Comparison of ENCODE assay signal across 9 cellular contexts in the genomic region with DNA sequence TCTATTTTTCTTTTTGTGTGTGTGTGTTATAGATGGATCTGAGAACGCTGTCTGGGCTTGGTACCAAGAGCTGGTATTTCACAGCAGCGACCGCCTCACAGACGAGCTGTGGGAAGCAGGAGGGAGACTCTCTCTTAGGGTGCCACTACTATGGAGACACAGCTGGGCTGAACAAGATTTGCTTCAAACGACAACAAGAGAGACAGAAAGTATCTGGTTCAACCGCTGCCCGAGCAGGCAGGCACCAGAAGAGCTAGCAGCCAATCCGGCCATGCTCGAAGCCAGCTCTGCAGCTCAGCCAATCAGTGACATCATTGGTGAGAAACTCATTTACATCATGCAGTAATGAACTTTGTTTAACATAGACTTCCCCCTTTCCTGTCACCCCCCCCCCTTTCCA.
A peak's percentile ranks its signal among the peaks of the same experiment; 100 is the strongest.
DNase-seq lines count a peak whose midpoint lies in the region; ATAC-seq lines count a peak whose summit lies in the region.
"Had no signal": no experiment of that assay in that cellular context is flagged by ENCODE, and none has a peak within 500 bp of the region (broad histone marks: within the 10 kb centered on the region; RNA-seq: fewer than 3 reads in every experiment).

No MANE protein-coding gene starts in this region.

- H3K4me3 ChIP-seq in subcutaneous abdominal adipose tissue (ENCODE audit: low read depth in 1 of 5, low read length in 5 of 5), result peak overlapping the region; percentile 33 to 73 (median 52)
- no peak overlapping the region for H3K4me3 ChIP-seq in H7 (ENCODE audit: insufficient read depth, low read depth, low read length)

- no peak for ATAC-seq in GM19452 (IDR thresholded peaks at IDR 0.05; ENCODE audit: unreplicated experiment)
- no peak for ATAC-seq in HG02759 (IDR thresholded peaks at IDR 0.05; ENCODE audit: unreplicated experiment)
- ATAC-seq: activated CD4-positive, CD25-positive, alpha-beta regulatory T cell treated with anti-CD3 and anti-CD28 coated beads, Interleukin-2, amount 50 U/mL, for 24 hours had no signal

- H3K9ac ChIP-seq in subcutaneous abdominal adipose tissue (ENCODE audit: low read length in 5 of 5), result peak overlapping the region in 3 of 5 donors; percentile 11 to 69 (median 15)

- peak overlapping the region; percentile 76 for H3K27ac ChIP-seq in angular gyrus (ENCODE audit: low read depth, low read length)
- no peak overlapping the region for H3K27ac ChIP-seq in subcutaneous abdominal adipose tissue (ENCODE audit: low read depth, low read length)

- H3K27me3 ChIP-seq in subcutaneous abdominal adipose tissue (ENCODE audit: control insufficient read depth in 5 of 5, insufficient read depth in 4 of 5, low read length in 5 of 5) (no peaks in the 10 kb centered on the region), H7 (ENCODE audit: control insufficient read depth, insufficient read depth, low read length) (no peaks in the 10 kb centered on the region)

- H3K36me3 ChIP-seq in subcutaneous abdominal adipose tissue (ENCODE audit: control insufficient read depth in 5 of 5, insufficient read depth in 5 of 5, low read length in 5 of 5), result no peaks in the 10 kb centered on the region
- H3K36me3 ChIP-seq in H7 (replicated peaks; ENCODE audit: control insufficient read depth, insufficient read depth, low read length), result no peaks in the 10 kb centered on the region

- peak; percentile 42 for DNase-seq in H4 (ENCODE audit: low spot score)
- DNase-seq in left kidney (ENCODE audit: low read depth, low spot score), result peak; percentile 17
- DNase-seq in cortex of kidney (lab: John Stamatoyannopoulos, UW), result no peak
- DNase-seq in H7, result no peak

- H3K9me3 ChIP-seq in subcutaneous abdominal adipose tissue (ENCODE audit: control insufficient read depth in 5 of 5, low read length in 5 of 5), result no peaks in the 10 kb centered on the region

- peaks cover 0 to 16% (median 7%) of the 10 kb centered on the region in 5 donors for H3K4me1 ChIP-seq in subcutaneous abdominal adipose tissue (ENCODE audit: control insufficient read depth in 5 of 5, insufficient read depth in 5 of 5, low read length in 5 of 5)

Comparison
In these comparisons a context has a peak if more than half of its experiments do, and no peak if none do; other contexts are left out.
1. DNase-seq: peak in H4 (single experiment) and left kidney (single experiment); none in cortex of kidney (single experiment) and H7 (single experiment).